ENCODE assay signal across 25 cellular contexts in genomic region chr16:12613992-12614661, GRCh38.
DNase-seq lines count a peak whose midpoint lies in the region; ATAC-seq, FAIRE-seq and TF ChIP-seq lines count a peak whose summit lies in the region.
"Had no signal": no experiment of that assay in that cellular context is flagged by ENCODE, and none has a peak within 500 bp of the region (broad histone marks: within the 10 kb centered on the region; RNA-seq: fewer than 3 reads in every experiment).

No MANE protein-coding gene starts in this region.

- CTCF ChIA-PET in PC-3 (lab: Charles Lee) (no interaction called here), H1 (lab: Charles Lee; ENCODE audit: partially characterized antibody) (interaction anchor here (1.0 kb wide), 1 partner anchor 63 kb away, joined by 3 read pairs; no protein-coding TSS in a partner anchor)

- H4K5ac ChIP-seq in H1 (ENCODE audit: insufficient read length, low read depth, low read length) = no peak overlapping the region

- intact Hi-C loops in PC-3 (cut with micrococcal nuclease) = no loop called here

- no peak overlapping the region for H2BK20ac ChIP-seq in H1 (ENCODE audit: low read length)

- peaks cover 46% of the 10 kb centered on the region for H3K4me1 Mint-ChIP-seq in stimulated activated naive CD8-positive, alpha-beta T cell treated with anti-CD3 and anti-CD28 coated beads, Interleukin-15, Interleukin-2, amounts not matched to agents 100 ng/mL and 50 ng/mL, for 24 hours (ENCODE audit: low read depth)

- TF ChIP-seq EP300 in H1 (IDR thresholded peaks at IDR 0.05; ENCODE audit: borderline replicate concordance in 1 of 2, low read depth in 2 of 2, low read length in 2 of 2) = no peak

- H3K27ac ChIP-seq in PC-3 (ENCODE audit: low read length) (peak overlapping the region; percentile 66), H1 (ENCODE audit: low read depth, low read length) (no peak overlapping the region)
- H3K27ac ChIP-seq: coronary artery, esophagus squamous epithelium, testis had no signal

- peaks cover 13% of the 10 kb centered on the region for H3K27me3 Mint-ChIP-seq in stimulated activated naive CD8-positive, alpha-beta T cell treated with anti-CD3 and anti-CD28 coated beads, Interleukin-15, Interleukin-2, amounts not matched to agents 100 ng/mL and 50 ng/mL, for 24 hours

- 0 out of 2 replicates have a peak overlapping the region, but pooled peaks have one; percentile 18 for H2BK12ac ChIP-seq in H1 (ENCODE audit: low read depth, low read length)

- H3K4me2 ChIP-seq in PC-3 (ENCODE audit: low read length) (peak overlapping the region; percentile 27), H1 (ENCODE audit: insufficient read depth in 1 of 2, low read depth in 2 of 2, low read length in 2 of 2) (no peak overlapping the region)
- H3K4me2 ChIP-seq: GM23338 had no signal

- no peak overlapping the region for H2BK120ac ChIP-seq in H1 (replicated peaks; ENCODE audit: low read depth, low read length)

- H3K36me3 ChIP-seq in PC-3 (ENCODE audit: low read depth, low read length) = no peaks in the 10 kb centered on the region
- no peaks in the 10 kb centered on the region; a peak in 1 of 8 replicates for H3K36me3 ChIP-seq in H1 (ENCODE audit: control insufficient read depth in 2 of 4, insufficient read depth in 4 of 4, low read length in 3 of 4)
- H3K36me3 ChIP-seq: esophagus squamous epithelium, Peyer's patch had no signal

- no peak for ATAC-seq in stimulated activated naive CD8-positive, alpha-beta T cell treated with anti-CD3 and anti-CD28 coated beads, Interleukin-15, Interleukin-2, amounts not matched to agents 100 U/mL and 50 U/mL, for 24 hours
- ATAC-seq in PC-3 = no peak
- ATAC-seq: effector memory CD8-positive, alpha-beta T cell had no signal

- H2BK15ac ChIP-seq in H1 (ENCODE audit: low read length) = no peak overlapping the region

- H3K4me1 ChIP-seq in PC-3 (ENCODE audit: insufficient read depth, low read length) = peaks cover 24% of the 10 kb centered on the region
- peaks cover 0 to 10% (median 4%) of the 10 kb centered on the region in 4 experiments; a peak in 4 of 7 replicates for H3K4me1 ChIP-seq in H1 (replicated peaks in 1 of 4; ENCODE audit: control insufficient read depth in 3 of 4, insufficient read depth in 4 of 4, low read length in 3 of 4)
- H3K4me1 ChIP-seq: esophagus squamous epithelium, Peyer's patch, testis had no signal

- no peak for TF ChIP-seq RAD21 in H1 (IDR thresholded peaks at IDR 0.05 in 1 of 2, conservative IDR thresholded peaks at IDR 0.05 in 1 of 2; ENCODE audit: low read depth in 2 of 2, low read length in 2 of 2)

- H3K23me2 ChIP-seq in H1 (ENCODE audit: low read depth, low read length) = no peaks in the 10 kb centered on the region

- no peaks in the 10 kb centered on the region for H3F3A ChIP-seq in PC-3 (ENCODE audit: low read length, unreplicated experiment)

- H3K79me1 ChIP-seq in H1 (ENCODE audit: low read depth, low read length) = no peaks in the 10 kb centered on the region

- 0 out of 2 replicates have a peak overlapping the region, but pooled peaks have one; percentile 21 for H3K4me3 ChIP-seq in PC-3 (ENCODE audit: low read length)
- no peak overlapping the region for H3K4me3 ChIP-seq in H1 (ENCODE audit: extremely low read depth in 1 of 4, insufficient read depth in 2 of 4, low read depth in 3 of 4, low read length in 4 of 4)
- H3K4me3 ChIP-seq: coronary artery, esophagus squamous epithelium, GM23338, Peyer's patch, testis had no signal

- H4K91ac ChIP-seq in H1 (replicated peaks; ENCODE audit: insufficient read length, low read length) = no peak overlapping the region

- H3K27me3 ChIP-seq in PC-3 (ENCODE audit: low read length) (no peaks in the 10 kb centered on the region), H1 (replicated peaks in 1 of 4; ENCODE audit: control insufficient read depth in 3 of 4, extremely low read depth in 1 of 4, insufficient read depth in 3 of 4, low read length in 3 of 4) (no peaks in the 10 kb centered on the region)
- H3K27me3 ChIP-seq: esophagus squamous epithelium, Peyer's patch, testis had no signal

- TF ChIP-seq CTCF in PC-3 (conservative IDR thresholded peaks at IDR 0.05; ENCODE audit: low read depth, low read length) = no peak
- TF ChIP-seq CTCF in H1 (IDR thresholded peaks at IDR 0.05; ENCODE audit: control extremely low read depth in 1 of 3, insufficient read depth in 1 of 3, low read depth in 1 of 3, low read length in 3 of 3) = no peak

- BruUV-seq in PC-3 (replicated peaks; lab: Mats Ljungman, UMichigan) = TSS peak; percentile 64

- H2AFZ ChIP-seq in PC-3 (ENCODE audit: low read length) = 0 out of 2 replicates have a peak overlapping the region, but pooled peaks have one; percentile 40
- H2AFZ ChIP-seq in H1 (ENCODE audit: low read length) = no peak overlapping the region

- no peak overlapping the region for H3K4ac ChIP-seq in H1 (replicated peaks; ENCODE audit: insufficient read length, low read depth, low read length)

- H3K14ac ChIP-seq in H1 (ENCODE audit: insufficient read length) = no peak overlapping the region

- H3K18ac ChIP-seq in H1 (ENCODE audit: extremely low read depth, low read length) = no peak overlapping the region

- peak overlapping the region; percentile 22; the same call in 1 of the 2 replicates for H3K9ac ChIP-seq in PC-3 (ENCODE audit: low read length)
- H3K9ac ChIP-seq in H1 (replicated peaks in 1 of 4; ENCODE audit: extremely low read depth in 1 of 4, low read depth in 3 of 4, low read length in 3 of 4) = no peak overlapping the region

- peak overlapping the region; percentile 97 for H3K27ac Mint-ChIP-seq in stimulated activated naive CD8-positive, alpha-beta T cell treated with anti-CD3 and anti-CD28 coated beads, Interleukin-15, Interleukin-2, amounts not matched to agents 100 ng/mL and 50 ng/mL, for 24 hours
- H3K27ac Mint-ChIP-seq: effector memory CD8-positive, alpha-beta T cell had no signal

- no peak for FAIRE-seq in H1 (lab: Jason Lieb, UNC)
- FAIRE-seq: frontal cortex, small intestine, TTC549 had no signal

- no peak overlapping the region for H2AK5ac ChIP-seq in H1 (ENCODE audit: low read depth, low read length)

- H3K79me2 ChIP-seq in PC-3 (ENCODE audit: low read length) = no peaks in the 10 kb centered on the region
- H3K79me2 ChIP-seq in H1 (ENCODE audit: control insufficient read depth in 1 of 2, insufficient read depth in 2 of 2, low read length in 2 of 2) = no peaks in the 10 kb centered on the region

- H3K9me3 Mint-ChIP-seq in stimulated activated naive CD8-positive, alpha-beta T cell treated with anti-CD3 and anti-CD28 coated beads, Interleukin-15, Interleukin-2, amounts not matched to agents 100 ng/mL and 50 ng/mL, for 24 hours = peaks cover 4% of the 10 kb centered on the region
- H3K9me3 Mint-ChIP-seq: effector memory CD8-positive, alpha-beta T cell; GM23338 had no signal

- no peak overlapping the region for H2BK5ac ChIP-seq in H1 (ENCODE audit: low read depth, low read length)

- no peak overlapping the region for H3K4me3 Mint-ChIP-seq in stimulated activated naive CD8-positive, alpha-beta T cell treated with anti-CD3 and anti-CD28 coated beads, Interleukin-15, Interleukin-2, amounts not matched to agents 100 ng/mL and 50 ng/mL, for 24 hours
- H3K4me3 Mint-ChIP-seq: effector memory CD8-positive, alpha-beta T cell; GM23338 had no signal

- no peak overlapping the region for H3K56ac ChIP-seq in H1 (replicated peaks; ENCODE audit: insufficient read length, low read depth, low read length)

- no peak for DNase-seq in stimulated activated naive CD8-positive, alpha-beta T cell treated with anti-CD3 and anti-CD28 coated beads, Interleukin-15, Interleukin-2, amounts not matched to agents 100 U/mL and 50 U/mL, for 24 hours
- no peak for DNase-seq in PC-3
- DNase-seq in H1 (ENCODE audit: low read depth in 1 of 2, low spot score in 2 of 2) = no peak
- no peak for DNase-seq in stimulated activated CD4-positive, alpha-beta T cell treated with anti-CD3 and anti-CD28 coated beads, Interleukin-12 subunit alpha, Interleukin-12 subunit beta, amount 100 ng/mL, for 4 hours
- no peak for DNase-seq in stimulated activated naive CD4-positive, alpha-beta T cell treated with Interleukin-2 at 50 U/mL for 16 hours (lab: John Stamatoyannopoulos, UW)
- DNase-seq in SIG-M5 (lab: John Stamatoyannopoulos, UW) = no peak
- DNase-seq: activated CD4-positive, alpha-beta T cell treated with anti-CD3 and anti-CD28 coated beads for 1 hour; activated effector memory CD4-positive, alpha-beta T cell treated with Interleukin-2 at 50 U/mL for 16 hours; amniotic stem cell; effector memory CD8-positive, alpha-beta T cell; esophagus squamous epithelium; hypothalamus; Kasumi-1; midbrain; NCI-H1694; NCI-H510A treated with DMSO at 0.1 percent for 48 hours; testis had no signal

- H4K20me1 ChIP-seq in PC-3 (ENCODE audit: low read length) (no peaks in the 10 kb centered on the region), H1 (replicated peaks in 1 of 2; ENCODE audit: control insufficient read depth in 1 of 2, insufficient read depth in 2 of 2, low read length in 2 of 2) (no peaks in the 10 kb centered on the region)

- 83% methylated on average over 14 of the region's 14 CpGs; no CpG with 5 or more reads in 1 of the 2 experiments for WGBS in H1 (ENCODE audit: extremely low coverage in 1 of 2, insufficient coverage in 1 of 2, insufficient read length in 1 of 2, insufficient replicate concordance in 2 of 2, low coverage in 1 of 2, low lambda C conversion rate in 2 of 2, missing lambda C conversion rate in 1 of 2), 2 experiments

- H3K9me3 ChIP-seq in PC-3 (ENCODE audit: low read length) (no peaks in the 10 kb centered on the region), H1 (ENCODE audit: insufficient read depth in 2 of 2, low read depth in 1 of 2, low read length in 1 of 2) (no peaks in the 10 kb centered on the region)
- H3K9me3 ChIP-seq: esophagus squamous epithelium, Peyer's patch, testis had no signal

- TF ChIP-seq POLR2A in H1 (IDR thresholded peaks at IDR 0.05; ENCODE audit: control extremely low read depth in 1 of 2, low read depth in 2 of 2, low read length in 2 of 2) = no peak

- POLR2A ChIA-PET in PC-3 (lab: Charles Lee; ENCODE audit: unreplicated experiment) (no interaction called here), H1 (lab: Charles Lee; ENCODE audit: partially characterized antibody) (no interaction called here)

- H3K36me3 Mint-ChIP-seq in stimulated activated naive CD8-positive, alpha-beta T cell treated with anti-CD3 and anti-CD28 coated beads, Interleukin-15, Interleukin-2, amounts not matched to agents 100 ng/mL and 50 ng/mL, for 24 hours (ENCODE audit: low read depth) = no peaks in the 10 kb centered on the region
- H3K36me3 Mint-ChIP-seq: naive thymus-derived CD8-positive, alpha-beta T cell had no signal

- H3K9me2 ChIP-seq in PC-3 (replicated peaks; ENCODE audit: low read length) = no peaks in the 10 kb centered on the region

- H3K23ac ChIP-seq in H1 (ENCODE audit: insufficient read length) = no peak overlapping the region

- no peak overlapping the region for H4K8ac ChIP-seq in H1 (ENCODE audit: extremely low read depth, insufficient read depth, low read length)

TF ChIP-seq in H1, 55 proteins besides CTCF, POLR2A, EP300 and RAD21:
- no peak for TF ChIP-seq RNF2 (IDR thresholded peaks at IDR 0.05; ENCODE audit: borderline replicate concordance, low read depth, low read length, missing control alignments, poor library complexity, severe bottlenecking)
TF ChIP-seq in H1: peak in this region for 0.
